In genomic region chr4:89137695-89138094, GRCh38 we compare ENCODE assay signal across 18 cellular contexts. TPM values are rescaled to one million over a fixed set of nuclear protein-coding genes. Genes with fewer than 3 reads are reported as not detected.
A peak's percentile ranks its signal among the peaks of the same experiment; 100 is the strongest.
DNase-seq lines count a peak whose midpoint lies in the region; ATAC-seq, FAIRE-seq and TF ChIP-seq lines count a peak whose summit lies in the region.
"Had no signal": no experiment of that assay in that cellular context is flagged by ENCODE, and none has a peak within 500 bp of the region (broad histone marks: within the 10 kb centered on the region; RNA-seq: fewer than 3 reads in every experiment).

No MANE protein-coding gene starts in this region.

- H3K23me2 ChIP-seq in H1 (ENCODE audit: low read depth, low read length) = no peaks in the 10 kb centered on the region

- no peak for TF ChIP-seq RAD21 in H1 (IDR thresholded peaks at IDR 0.05 in 1 of 2, conservative IDR thresholded peaks at IDR 0.05 in 1 of 2; ENCODE audit: low read depth in 2 of 2, low read length in 2 of 2)
- no peak for TF ChIP-seq RAD21 in SK-N-SH (IDR thresholded peaks at IDR 0.05; ENCODE audit: low read length)

- H3K79me2 ChIP-seq in H1 (ENCODE audit: control insufficient read depth in 1 of 2, insufficient read depth in 2 of 2, low read length in 2 of 2) (no peaks in the 10 kb centered on the region), SK-N-SH (ENCODE audit: insufficient read depth) (no peaks in the 10 kb centered on the region)

- intact Hi-C loops in A673 (cut with micrococcal nuclease; ENCODE audit: unreplicated experiment) = no loop called here

- no peak overlapping the region for H4K8ac ChIP-seq in H1 (ENCODE audit: extremely low read depth, insufficient read depth, low read length)

- no peak overlapping the region for H3K56ac ChIP-seq in H1 (replicated peaks; ENCODE audit: insufficient read length, low read depth, low read length)

- WGBS in H1 (ENCODE audit: extremely low coverage in 1 of 2, insufficient coverage in 1 of 2, insufficient read length in 1 of 2, insufficient replicate concordance in 2 of 2, low coverage in 1 of 2, low lambda C conversion rate in 2 of 2, missing lambda C conversion rate in 1 of 2), 2 experiments = 82% methylated on average over 12 of the region's 12 CpGs; no CpG with 5 or more reads in 1 of the 2 experiments
- 91% methylated on average over 11 of the region's 12 CpGs for WGBS in SK-N-SH (ENCODE audit: low lambda C conversion rate)

- POLR2A ChIA-PET in H1 (lab: Charles Lee; ENCODE audit: partially characterized antibody) (no interaction called here), A673 (lab: Charles Lee; ENCODE audit: low non-redundant PET) (no interaction called here), SK-N-SH (lab: Yijun Ruan, JAX) (no interaction called here)

- H4K20me1 ChIP-seq in H1 (replicated peaks in 1 of 2; ENCODE audit: control insufficient read depth in 1 of 2, insufficient read depth in 2 of 2, low read length in 2 of 2) (no peaks in the 10 kb centered on the region), SK-N-SH (ENCODE audit: insufficient read depth) (no peaks in the 10 kb centered on the region)

- H3K4me3 ChIP-seq in HUES48 (ENCODE audit: low read depth, low read length) = no peak overlapping the region
- H3K4me3 ChIP-seq in H1 (ENCODE audit: extremely low read depth in 1 of 4, insufficient read depth in 2 of 4, low read depth in 3 of 4, low read length in 4 of 4) = no peak overlapping the region
- H3K4me3 ChIP-seq in A673 (ENCODE audit: low read depth, low read length, poor library complexity, severe bottlenecking) = no peak overlapping the region
- H3K4me3 ChIP-seq in SK-N-SH (ENCODE audit: low read depth in 2 of 2, low read length in 1 of 2) = no peak overlapping the region

- H2AK5ac ChIP-seq in H1 (ENCODE audit: low read depth, low read length) = no peak overlapping the region

- H3K9me3 ChIP-seq in HUES48 (ENCODE audit: control insufficient read depth, insufficient read depth, low read length) (no peaks in the 10 kb centered on the region), H1 (ENCODE audit: insufficient read depth in 2 of 2, low read depth in 1 of 2, low read length in 1 of 2) (no peaks in the 10 kb centered on the region), A673 (ENCODE audit: low read depth, low read length, poor library complexity, severe bottlenecking) (no peaks in the 10 kb centered on the region), SK-N-SH (no peaks in the 10 kb centered on the region)
- H3K9me3 ChIP-seq: BE2C had no signal

- H3K9ac ChIP-seq in HUES48 (ENCODE audit: low read depth, low read length) = no peak overlapping the region
- no peak overlapping the region for H3K9ac ChIP-seq in H1 (replicated peaks in 1 of 4; ENCODE audit: extremely low read depth in 1 of 4, low read depth in 3 of 4, low read length in 3 of 4)
- H3K9ac ChIP-seq in SK-N-SH = no peak overlapping the region

- peaks cover 2% of the 10 kb centered on the region for H3K27me3 Mint-ChIP-seq in activated T-cell treated with anti-CD3 and anti-CD28 coated beads, Interleukin-2, amount 50 U/mL, for 4 hours (ENCODE audit: low read depth)
- H3K27me3 Mint-ChIP-seq: CD4-positive, alpha-beta memory T cell had no signal

- H3K4me1 Mint-ChIP-seq in stimulated activated effector memory CD8-positive, alpha-beta T cell treated with anti-CD3 and anti-CD28 coated beads, Interleukin-12 subunit alpha, Interleukin-12 subunit beta, amount 100 ng/mL, for 72 hours = no peaks in the 10 kb centered on the region
- H3K4me1 Mint-ChIP-seq in activated T-cell treated with anti-CD3 and anti-CD28 coated beads, Interleukin-2, amount 50 U/mL, for 4 hours (ENCODE audit: low read depth) = no peaks in the 10 kb centered on the region
- H3K4me1 Mint-ChIP-seq: IgD-negative memory B cell had no signal

- H2AFZ ChIP-seq in H1 (ENCODE audit: low read length) (peak overlapping the region; percentile 92), SK-N-SH (ENCODE audit: low read depth) (no peak overlapping the region)

- H3K4me3 Mint-ChIP-seq in stimulated activated effector memory CD8-positive, alpha-beta T cell treated with anti-CD3 and anti-CD28 coated beads, Interleukin-12 subunit alpha, Interleukin-12 subunit beta, amount 100 ng/mL, for 72 hours = no peak overlapping the region
- no peak overlapping the region for H3K4me3 Mint-ChIP-seq in activated T-cell treated with anti-CD3 and anti-CD28 coated beads, Interleukin-2, amount 50 U/mL, for 4 hours
- H3K4me3 Mint-ChIP-seq: CD4-positive, alpha-beta memory T cell; HFFc6; IgD-negative memory B cell had no signal

- no peak overlapping the region for H3K18ac ChIP-seq in H1 (ENCODE audit: extremely low read depth, low read length)

- no peaks in the 10 kb centered on the region for H3K9me2 ChIP-seq in SK-N-SH

- BruUV-seq in A673 (replicated peaks; lab: Mats Ljungman, UMichigan) = no TSS peak

- DNase-seq in H1 (ENCODE audit: low read depth in 1 of 2, low spot score in 2 of 2) (peak; percentile 47 to 59), iPS-NIHi7 (ENCODE audit: extremely low spot score) (peak; percentile 41), A673 (ENCODE audit: low spot score) (no peak), SK-N-SH (no peak)
- DNase-seq in stimulated activated effector memory CD8-positive, alpha-beta T cell treated with anti-CD3 and anti-CD28 coated beads, Interleukin-12 subunit alpha, Interleukin-12 subunit beta, amount 100 ng/mL, for 72 hours (ENCODE audit: low spot score in 2 of 2) = no peak
- no peak for DNase-seq in activated T-cell treated with anti-CD3 and anti-CD28 coated beads, Interleukin-2, amount 50 U/mL, for 4 hours
- DNase-seq: BE2C; CD4-positive, alpha-beta memory T cell; DMS79; GOT3; HCEC 1CT; HFFc6 had no signal

- no peak for FAIRE-seq in H1 (lab: Jason Lieb, UNC)
- FAIRE-seq: A204.1, G401.6, GM12892 had no signal

- H2BK15ac ChIP-seq in H1 (ENCODE audit: low read length) = peak overlapping the region; percentile 61; the same call in 1 of the 2 replicates

- H3K36me3 ChIP-seq in HUES48 (ENCODE audit: control insufficient read depth, insufficient read depth, low read length) = no peaks in the 10 kb centered on the region
- no peaks in the 10 kb centered on the region for H3K36me3 ChIP-seq in H1 (ENCODE audit: control insufficient read depth in 2 of 4, insufficient read depth in 4 of 4, low read length in 3 of 4)
- no peaks in the 10 kb centered on the region for H3K36me3 ChIP-seq in A673 (ENCODE audit: insufficient read depth, low read length, poor library complexity, severe bottlenecking)
- no peaks in the 10 kb centered on the region for H3K36me3 ChIP-seq in SK-N-SH (replicated peaks in 1 of 2; ENCODE audit: control insufficient read depth in 1 of 2, insufficient read depth in 2 of 2, low read length in 1 of 2)
- H3K36me3 ChIP-seq: BE2C had no signal

- no peak overlapping the region for H3K23ac ChIP-seq in H1 (ENCODE audit: insufficient read length)

- TF ChIP-seq POLR2A in H1 (IDR thresholded peaks at IDR 0.05; ENCODE audit: control extremely low read depth in 1 of 2, low read depth in 2 of 2, low read length in 2 of 2) = no peak

- no peak overlapping the region for H2BK20ac ChIP-seq in H1 (ENCODE audit: low read length)

- H4K5ac ChIP-seq in H1 (ENCODE audit: insufficient read length, low read depth, low read length) = no peak overlapping the region

- H2BK120ac ChIP-seq in H1 (replicated peaks; ENCODE audit: low read depth, low read length) = no peak overlapping the region

- CTCF ChIA-PET in H1 (lab: Charles Lee; ENCODE audit: partially characterized antibody) (interaction anchor here (1.2 to 2.3 kb wide), 6 partner anchors 9 to 89 kb away, joined by 3 to 7 read pairs (median 4); no protein-coding TSS in a partner anchor), A673 (lab: Charles Lee) (no interaction called here), SK-N-SH (lab: Yijun Ruan, JAX) (no interaction called here)

- H3K36me3 Mint-ChIP-seq in stimulated activated effector memory CD8-positive, alpha-beta T cell treated with anti-CD3 and anti-CD28 coated beads, Interleukin-12 subunit alpha, Interleukin-12 subunit beta, amount 100 ng/mL, for 72 hours = no peaks in the 10 kb centered on the region
- no peaks in the 10 kb centered on the region for H3K36me3 Mint-ChIP-seq in activated T-cell treated with anti-CD3 and anti-CD28 coated beads, Interleukin-2, amount 50 U/mL, for 4 hours (ENCODE audit: insufficient read depth)
- H3K36me3 Mint-ChIP-seq: CD4-positive, alpha-beta memory T cell; IgD-negative memory B cell had no signal

- H2BK12ac ChIP-seq in H1 (ENCODE audit: low read depth, low read length) = 0 out of 2 replicates have a peak overlapping the region, but pooled peaks have one; percentile 35

- no peak overlapping the region for H4K91ac ChIP-seq in H1 (replicated peaks; ENCODE audit: insufficient read length, low read length)

- no peaks in the 10 kb centered on the region for H3K9me3 Mint-ChIP-seq in stimulated activated effector memory CD8-positive, alpha-beta T cell treated with anti-CD3 and anti-CD28 coated beads, Interleukin-12 subunit alpha, Interleukin-12 subunit beta, amount 100 ng/mL, for 72 hours
- no peaks in the 10 kb centered on the region for H3K9me3 Mint-ChIP-seq in activated T-cell treated with anti-CD3 and anti-CD28 coated beads, Interleukin-2, amount 50 U/mL, for 4 hours
- H3K9me3 Mint-ChIP-seq: CD4-positive, alpha-beta memory T cell; HFFc6; IgD-negative memory B cell had no signal

- H3K27ac ChIP-seq in HUES48 (ENCODE audit: low read depth, low read length) (peak overlapping the region; percentile 45), H1 (ENCODE audit: low read depth, low read length) (no peak overlapping the region), A673 (ENCODE audit: low read depth, low read length, poor library complexity, severe bottlenecking) (no peak overlapping the region), SK-N-SH (ENCODE audit: low read depth in 2 of 2, low read length in 1 of 2) (no peak overlapping the region)
- H3K27ac ChIP-seq: C4-2B had no signal

- H3K27me3 ChIP-seq in HUES48 (ENCODE audit: control insufficient read depth, insufficient read depth, low read length) (no peaks in the 10 kb centered on the region), H1 (replicated peaks in 1 of 4; ENCODE audit: control insufficient read depth in 3 of 4, extremely low read depth in 1 of 4, insufficient read depth in 3 of 4, low read length in 3 of 4) (no peaks in the 10 kb centered on the region; a peak in 1 of 7 replicates), A673 (replicated peaks; ENCODE audit: insufficient read depth, low read depth, low read length, poor library complexity) (peaks cover 38% of the 10 kb centered on the region), SK-N-SH (ENCODE audit: insufficient read depth) (no peaks in the 10 kb centered on the region)

- no peaks in the 10 kb centered on the region for H3K79me1 ChIP-seq in H1 (ENCODE audit: low read depth, low read length)

- H3K27ac Mint-ChIP-seq in stimulated activated effector memory CD8-positive, alpha-beta T cell treated with anti-CD3 and anti-CD28 coated beads, Interleukin-12 subunit alpha, Interleukin-12 subunit beta, amount 100 ng/mL, for 72 hours = no peak overlapping the region
- H3K27ac Mint-ChIP-seq: CD4-positive, alpha-beta memory T cell; HFFc6; IgD-negative memory B cell had no signal

- TF ChIP-seq EP300 in H1 (IDR thresholded peaks at IDR 0.05; ENCODE audit: borderline replicate concordance in 1 of 2, low read depth in 2 of 2, low read length in 2 of 2) (no peak), SK-N-SH (IDR thresholded peaks at IDR 0.05; ENCODE audit: borderline replicate concordance in 1 of 2, low read depth in 1 of 2, low read length in 1 of 2) (no peak)

- no peak for ATAC-seq in stimulated activated effector memory CD8-positive, alpha-beta T cell treated with anti-CD3 and anti-CD28 coated beads, Interleukin-12 subunit alpha, Interleukin-12 subunit beta, amount 100 ng/mL, for 72 hours
- no peak for ATAC-seq in activated T-cell treated with anti-CD3 and anti-CD28 coated beads, Interleukin-2, amount 50 U/mL, for 4 hours

- H3F3A ChIP-seq in SK-N-SH (replicated peaks; ENCODE audit: insufficient read depth) = peaks cover 16% of the 10 kb centered on the region

- H3K4me1 ChIP-seq in HUES48 (ENCODE audit: control insufficient read depth, insufficient read depth, low read length) (peaks cover 20% of the 10 kb centered on the region; the same call in 1 of the 2 replicates), H1 (replicated peaks in 1 of 4; ENCODE audit: control insufficient read depth in 3 of 4, insufficient read depth in 4 of 4, low read length in 3 of 4) (peaks cover 0 to 3% (median 1%) of the 10 kb centered on the region in 4 experiments; a peak in 3 of 7 replicates), A673 (ENCODE audit: insufficient read depth, low read length, poor library complexity, severe bottlenecking) (no peaks in the 10 kb centered on the region), SK-N-SH (ENCODE audit: control insufficient read depth in 1 of 2, insufficient read depth in 2 of 2, low read depth in 1 of 2, low read length in 1 of 2) (no peaks in the 10 kb centered on the region; a peak in 1 of 4 replicates)
- H3K4me1 ChIP-seq: BE2C had no signal

- H3K4ac ChIP-seq in H1 (replicated peaks; ENCODE audit: insufficient read length, low read depth, low read length) = no peak overlapping the region

- H2BK5ac ChIP-seq in H1 (ENCODE audit: low read depth, low read length) = no peak overlapping the region

- H3K4me2 ChIP-seq in H1 (ENCODE audit: insufficient read depth in 1 of 2, low read depth in 2 of 2, low read length in 2 of 2) (no peak overlapping the region), SK-N-SH (no peak overlapping the region)

- TF ChIP-seq CTCF in H1 (IDR thresholded peaks at IDR 0.05; ENCODE audit: control extremely low read depth in 1 of 3, insufficient read depth in 1 of 3, low read depth in 1 of 3, low read length in 3 of 3) = no peak
- TF ChIP-seq CTCF in A673 (conservative IDR thresholded peaks at IDR 0.05; ENCODE audit: low read depth, low read length) = no peak
- TF ChIP-seq CTCF in SK-N-SH (IDR thresholded peaks at IDR 0.05) = no peak

- no peak overlapping the region for H3K14ac ChIP-seq in H1 (ENCODE audit: insufficient read length)

RNA-seq across cellular contexts. Expression of gene TIGD2, which starts 26.4 kb away (rescaled TPM):
- total RNA-seq in H1 (2021; fragmentation: NEBNext Ultra II Directional; extraction: Animal tissue kit (Norgen Biotek cat#: 25700)) = 5.7 and 5.9 TPM in 2 replicates
- 1.8 and 2.4 TPM in 2 replicates for polyA plus RNA-seq in H1 (2011; rRNA removed)
- polyA plus RNA-seq in H1 (2011; cell fraction: cytosol; rRNA removed) = 2.1 TPM
- polyA plus RNA-seq in H1 (2011; cell fraction: nucleus; rRNA removed) = 1.8 TPM
- 3.5 to 5.7 TPM (median 3.7 TPM) in 4 replicates for polyA plus RNA-seq in H1 (2012, experiment 1 of 2)
- polyA plus RNA-seq in H1 (2012, experiment 2 of 2) = 0.62 TPM
- polyA plus RNA-seq in H1 (2013, experiment 1 of 2) = 4.3 TPM
- polyA plus RNA-seq in H1 (2013, experiment 2 of 2) = 4.1 TPM
- 3.2 and 5.1 TPM in 2 replicates for polyA minus RNA-seq in H1 (2011; rRNA and poly(A)+ RNA removed)
- polyA minus RNA-seq in H1 (2011; cell fraction: cytosol; rRNA and poly(A)+ RNA removed) = 1.7 TPM
- polyA minus RNA-seq in H1 (2011; cell fraction: nucleus; rRNA and poly(A)+ RNA removed) = 7.4 TPM
- total RNA-seq in A673 (2021) = 2.8 TPM in 2 replicates
- total RNA-seq in activated T-cell treated with anti-CD3 and anti-CD28 coated beads, Interleukin-2, amount 50 U/mL, for 4 hours = 1 to 10 TPM; 2.9 to 3.9 (median 3.8) TPM
- polyA plus RNA-seq in SK-N-SH (2012; rRNA removed) = 0.84 and 0.96 TPM in 2 replicates
- 1.3 and 1.5 TPM in 2 replicates for polyA plus RNA-seq in SK-N-SH (2012; cell fraction: cytosol; rRNA removed)
- polyA plus RNA-seq in SK-N-SH (2012; cell fraction: nucleus; rRNA removed) = 0.40 and 0.61 TPM in 2 replicates

Comparison
In these comparisons a context has a peak if more than half of its experiments do, and no peak if none do; other contexts are left out.
1. DNase-seq: peak in H1 (2 of 2) and iPS-NIHi7 (single experiment); none in A673 (single experiment), stimulated activated effector memory CD8-positive, alpha-beta T cell treated with anti-CD3 and anti-CD28 coated beads, Interleukin-12 subunit alpha, Interleukin-12 subunit beta, amount 100 ng/mL, for 72 hours (0 of 2), activated T-cell treated with anti-CD3 and anti-CD28 coated beads, Interleukin-2, amount 50 U/mL, for 4 hours (single experiment) and SK-N-SH (single experiment).